Comparison of ENCODE assay signal across 14 cellular contexts in the genomic region with DNA sequence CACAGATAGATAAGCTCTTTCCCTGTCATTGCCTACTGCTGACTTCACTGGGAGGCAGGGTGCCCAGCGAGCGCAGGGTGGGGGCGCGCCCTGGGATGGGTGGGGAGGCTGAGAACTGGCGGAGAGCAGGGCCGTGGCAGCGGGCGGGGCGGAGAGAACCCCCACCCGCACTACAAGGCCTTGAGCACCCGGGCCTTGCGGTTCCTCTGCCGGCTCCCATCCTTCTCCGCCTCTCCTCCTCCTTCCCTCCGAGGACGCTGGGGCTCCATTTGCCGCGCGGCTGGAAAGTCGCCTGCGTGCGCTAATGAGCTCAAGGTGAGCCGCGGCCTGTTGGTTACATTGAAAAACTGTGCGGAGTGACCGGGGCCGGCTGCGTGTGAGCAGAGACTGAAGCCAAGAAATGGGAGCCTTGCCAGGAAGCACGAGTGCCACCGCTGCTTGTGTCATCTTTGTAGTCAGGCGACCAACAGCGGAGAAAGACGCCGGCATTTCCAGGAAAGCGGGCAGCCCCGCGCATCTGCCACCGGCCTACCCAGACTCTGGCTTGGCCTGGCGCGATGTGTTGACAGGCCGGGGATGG.
DNase-seq lines count a peak whose midpoint lies in the region; ATAC-seq and TF ChIP-seq lines count a peak whose summit lies in the region.
"Had no signal": no experiment of that assay in that cellular context is flagged by ENCODE, and none has a peak within 500 bp of the region (broad histone marks: within the 10 kb centered on the region; RNA-seq: fewer than 3 reads in every experiment).

No MANE protein-coding gene starts in this region.

- H3K27me3 ChIP-seq in body of pancreas (no peaks in the 10 kb centered on the region), right atrium auricular region (no peaks in the 10 kb centered on the region), stomach (peaks cover 0 to 7% (median 0%) of the 10 kb centered on the region in 3 donors)

- TF ChIP-seq CTCF in body of pancreas (IDR thresholded peaks at IDR 0.05) (no peak), right atrium auricular region (IDR thresholded peaks at IDR 0.05) (no peak), stomach (IDR thresholded peaks at IDR 0.05) (no peak), osteocyte (IDR thresholded peaks at IDR 0.05) (no peak)

- no peak for TF ChIP-seq EP300 in stomach (IDR thresholded peaks at IDR 0.05)

- ATAC-seq in body of pancreas (no peak), T-cell (replicated peaks in 1 of 4) (no peak)
- ATAC-seq: effector memory CD8-positive, alpha-beta T cell; naive thymus-derived CD4-positive, alpha-beta T cell had no signal

- no peaks in the 10 kb centered on the region for H3K9me3 ChIP-seq in body of pancreas
- no peaks in the 10 kb centered on the region for H3K9me3 ChIP-seq in right atrium auricular region
- H3K9me3 ChIP-seq in stomach: peaks cover 0 to 5% (median 0%) of the 10 kb centered on the region in 4 donors

- TF ChIP-seq POLR2A in body of pancreas (IDR thresholded peaks at IDR 0.05) (no peak), stomach (IDR thresholded peaks at IDR 0.05) (no peak)

- peak overlapping the region in 1 of 4 donors; percentile 47 for H3K27ac ChIP-seq in body of pancreas
- peak overlapping the region; percentile 43 to 55 for H3K27ac ChIP-seq in right atrium auricular region
- peak overlapping the region in 3 of 5 donors; percentile 23 to 54 (median 28) for H3K27ac ChIP-seq in stomach

- no peaks in the 10 kb centered on the region for H3K27me3 Mint-ChIP-seq in T-cell
- H3K27me3 Mint-ChIP-seq in osteocyte (ENCODE audit: unreplicated experiment): no peaks in the 10 kb centered on the region
- H3K27me3 Mint-ChIP-seq: effector memory CD8-positive, alpha-beta T cell had no signal

- H3K4me1 Mint-ChIP-seq in T-cell (no peaks in the 10 kb centered on the region), osteocyte (ENCODE audit: unreplicated experiment) (peaks cover 4% of the 10 kb centered on the region)
- H3K4me1 Mint-ChIP-seq: activated CD4-positive, alpha-beta T cell treated with anti-CD3 and anti-CD28 coated beads, Interleukin-2, amount 10 ng/mL, durations not matched to agents 24 days and 14 days; naive thymus-derived CD4-positive, alpha-beta T cell had no signal

- H3K4me1 ChIP-seq in body of pancreas (peaks cover 31% of the 10 kb centered on the region), right atrium auricular region (peaks cover 0 to 11% of the 10 kb centered on the region in 2 donors), stomach (peaks cover 0 to 31% (median 13%) of the 10 kb centered on the region in 4 donors)

- H3K9me3 Mint-ChIP-seq in T-cell: peaks cover 0 to 18% (median 18%) of the 10 kb centered on the region in 3 donors
- no peaks in the 10 kb centered on the region for H3K9me3 Mint-ChIP-seq in osteocyte (ENCODE audit: unreplicated experiment)
- H3K9me3 Mint-ChIP-seq: activated CD4-positive, alpha-beta T cell treated with anti-CD3 and anti-CD28 coated beads, Interleukin-2, amount 10 ng/mL, durations not matched to agents 24 days and 14 days had no signal

- POLR2A ChIA-PET in T-cell (lab: Charles Lee): no interaction called here

- H3K27ac Mint-ChIP-seq in T-cell: no peak overlapping the region
- no peak overlapping the region for H3K27ac Mint-ChIP-seq in osteocyte (ENCODE audit: unreplicated experiment)
- H3K27ac Mint-ChIP-seq: activated CD4-positive, alpha-beta T cell treated with anti-CD3 and anti-CD28 coated beads, Interleukin-2, amount 10 ng/mL, durations not matched to agents 24 days and 14 days; effector memory CD8-positive, alpha-beta T cell had no signal

- CTCF ChIA-PET in T-cell (lab: Charles Lee): interaction anchor here in 1 of 2 donors (0.5 kb wide), 1 partner anchor 1033 kb away, joined by 3 read pairs; no protein-coding TSS in a partner anchor

- no peak overlapping the region for H3K4me3 ChIP-seq in body of pancreas
- peak overlapping the region; percentile 24 to 44 for H3K4me3 ChIP-seq in right atrium auricular region
- H3K4me3 ChIP-seq in stomach: no peak overlapping the region

- intact Hi-C loops in body of pancreas (cut with DNase I) (no loop called here), stomach (cut with DNase I; ENCODE audit: low total_unique reads) (no loop called here)

- H3K36me3 ChIP-seq in body of pancreas (replicated peaks in 1 of 2; ENCODE audit: insufficient read depth in 1 of 2, low read depth in 2 of 2) (no peaks in the 10 kb centered on the region), right atrium auricular region (no peaks in the 10 kb centered on the region), stomach (no peaks in the 10 kb centered on the region)

- 53 to 69% methylated on average over 36 to 41 of the region's 41 CpGs for WGBS in body of pancreas, 2 donors
- WGBS in stomach, 5 donors: 42 to 70% (median 59%) methylated on average over 35 to 41 of the region's 41 CpGs

- no peaks in the 10 kb centered on the region for H3K36me3 Mint-ChIP-seq in T-cell
- H3K36me3 Mint-ChIP-seq in osteocyte (ENCODE audit: unreplicated experiment): no peaks in the 10 kb centered on the region
- H3K36me3 Mint-ChIP-seq: naive thymus-derived CD4-positive, alpha-beta T cell had no signal

- H3K4me3 Mint-ChIP-seq in T-cell (no peak overlapping the region), osteocyte (ENCODE audit: unreplicated experiment) (no peak overlapping the region)
- H3K4me3 Mint-ChIP-seq: activated CD4-positive, alpha-beta T cell treated with anti-CD3 and anti-CD28 coated beads, Interleukin-2, amount 10 ng/mL, durations not matched to agents 24 days and 14 days; effector memory CD8-positive, alpha-beta T cell; naive thymus-derived CD4-positive, alpha-beta T cell had no signal

- peak; percentile 51 for DNase-seq in DMS 273 (lab: John Stamatoyannopoulos, UW; ENCODE audit: unreplicated experiment)
- no peak for DNase-seq in DMS 273 treated with DMSO at 0.1 percent for 48 hours (lab: John Stamatoyannopoulos, UW)
- peak in 3 of 4 donors; percentile 18 to 27 (median 22) for DNase-seq in body of pancreas
- no peak for DNase-seq in right atrium auricular region (ENCODE audit: low spot score)
- no peak for DNase-seq in stomach
- no peak for DNase-seq in T-cell
- no peak for DNase-seq in osteocyte (ENCODE audit: extremely low spot score, unreplicated experiment)
- DNase-seq in stimulated activated CD4-positive, alpha-beta T cell treated with anti-CD3 and anti-CD28 coated beads, Interleukin-12 subunit alpha, Interleukin-12 subunit beta, amount 100 ng/mL, for 4 hours: no peak
- DNase-seq: 8988T; activated CD4-positive, alpha-beta T cell treated with anti-CD3 and anti-CD28 coated beads, Interleukin-2, amount 10 ng/mL, durations not matched to agents 24 days and 14 days; effector memory CD8-positive, alpha-beta T cell; kidney glomerular epithelial cell; naive thymus-derived CD4-positive, alpha-beta T cell; SW 1271 had no signal

Comparison
In these comparisons a context has a peak if more than half of its experiments do, and no peak if none do; other contexts are left out.
1. DNase-seq: peak in DMS 273 (single experiment) and body of pancreas (3 of 4); none in DMS 273 treated with DMSO at 0.1 percent for 48 hours (single experiment), right atrium auricular region (single experiment), stomach (single experiment), T-cell (0 of 34), osteocyte (single experiment) and stimulated activated CD4-positive, alpha-beta T cell treated with anti-CD3 and anti-CD28 coated beads, Interleukin-12 subunit alpha, Interleukin-12 subunit beta, amount 100 ng/mL, for 4 hours (single experiment).
2. H3K4me3 ChIP-seq: peak in right atrium auricular region (2 of 2); none in body of pancreas (0 of 2) and stomach (0 of 4).